ENCODE assay signal across 17 cellular contexts in the genomic region with DNA sequence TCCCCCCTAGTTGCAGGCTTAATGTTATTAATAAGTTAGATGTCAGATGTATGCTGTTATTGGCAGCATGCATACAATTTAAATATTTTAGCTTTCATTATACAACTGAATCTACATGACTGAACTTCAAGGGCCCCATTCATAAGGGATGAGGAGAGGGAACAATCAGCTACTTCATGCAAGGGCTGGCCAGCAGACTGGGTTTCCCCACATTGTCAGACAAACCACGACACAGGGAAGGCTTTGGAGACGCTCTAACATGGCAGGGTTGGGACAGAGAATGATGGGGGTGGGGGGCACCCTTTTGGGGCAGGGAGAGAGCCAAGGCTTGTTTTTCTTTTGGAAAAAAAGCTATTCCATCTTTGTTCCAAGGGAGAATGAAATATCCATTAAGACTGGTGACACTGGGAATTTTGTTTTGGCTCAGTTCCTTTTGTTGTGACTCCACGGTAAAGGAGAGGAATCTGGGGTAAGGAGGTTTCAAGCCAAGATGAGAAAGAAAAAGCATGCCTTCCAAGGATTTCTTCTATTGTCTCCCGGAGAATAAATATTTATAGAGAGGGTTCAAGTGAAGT. TPM values are rescaled to one million over a fixed set of nuclear protein-coding genes. Genes with fewer than 3 reads are reported as not detected.
A peak's percentile ranks its signal among the peaks of the same experiment; 100 is the strongest.
DNase-seq lines count a peak whose midpoint lies in the region; ATAC-seq and TF ChIP-seq lines count a peak whose summit lies in the region.
"Had no signal": no experiment of that assay in that cellular context is flagged by ENCODE, and none has a peak within 500 bp of the region (broad histone marks: within the 10 kb centered on the region; RNA-seq: fewer than 3 reads in every experiment).

No MANE protein-coding gene starts in this region.

- peaks cover 11% of the 10 kb centered on the region for H3K79me2 ChIP-seq in neural progenitor cell (ENCODE audit: low read depth)

- H4K20me1 ChIP-seq in neural progenitor cell (ENCODE audit: low read depth): peaks cover 32% of the 10 kb centered on the region

- H3K36me3 Mint-ChIP-seq in CD8-positive, alpha-beta memory T cell: peaks cover 31 to 50% (median 33%) of the 10 kb centered on the region in 3 donors
- peaks cover 51% of the 10 kb centered on the region for H3K36me3 Mint-ChIP-seq in central memory CD8-positive, alpha-beta T cell (ENCODE audit: insufficient read depth)
- peaks cover 33% of the 10 kb centered on the region for H3K36me3 Mint-ChIP-seq in neural progenitor cell

- H3K27me3 Mint-ChIP-seq in CD8-positive, alpha-beta memory T cell: peaks cover 0 to 16% of the 10 kb centered on the region in 2 donors
- H3K27me3 Mint-ChIP-seq in central memory CD8-positive, alpha-beta T cell: no peaks in the 10 kb centered on the region
- H3K27me3 Mint-ChIP-seq in neural progenitor cell (ENCODE audit: insufficient read depth, low read depth): peaks cover 10% of the 10 kb centered on the region

- peaks cover 34 to 42% (median 34%) of the 10 kb centered on the region in 3 donors for H3K4me1 Mint-ChIP-seq in CD8-positive, alpha-beta memory T cell
- peaks cover 43% of the 10 kb centered on the region for H3K4me1 Mint-ChIP-seq in central memory CD8-positive, alpha-beta T cell
- peaks cover 51% of the 10 kb centered on the region for H3K4me1 Mint-ChIP-seq in neural progenitor cell

- H3K4me3 Mint-ChIP-seq in CD8-positive, alpha-beta memory T cell: peak overlapping the region in 4 of 7 donors; percentile 16 to 93 (median 32)
- no peak overlapping the region for H3K4me3 Mint-ChIP-seq in central memory CD8-positive, alpha-beta T cell
- H3K4me3 Mint-ChIP-seq in neural progenitor cell: peak overlapping the region; percentile 47

- H3K4me1 ChIP-seq in CD8-positive, alpha-beta memory T cell (ENCODE audit: insufficient read depth, low read length): peaks cover 31% of the 10 kb centered on the region
- peaks cover 24% of the 10 kb centered on the region for H3K4me1 ChIP-seq in neural progenitor cell
- peaks cover 5 to 72% of the 10 kb centered on the region in 2 donors for H3K4me1 ChIP-seq in left lung

- peaks cover 22% of the 10 kb centered on the region for H3F3A ChIP-seq in neural progenitor cell (ENCODE audit: low read depth)

- no peak for DNase-seq in CD8-positive, alpha-beta memory T cell
- DNase-seq in MV-4-11 (lab: John Stamatoyannopoulos, UW) (peak; percentile 38), neural progenitor cell (ENCODE audit: low spot score) (peak; percentile 28), G401 (ENCODE audit: low spot score) (no peak), left lung (no peak), GOT3 (lab: John Stamatoyannopoulos, UW) (no peak)
- no peak for DNase-seq in central memory CD8-positive, alpha-beta T cell (ENCODE audit: low spot score in 2 of 2)
- DNase-seq: activated CD8-positive, alpha-beta memory T cell treated with anti-CD3 and anti-CD28 coated beads for 24 hours; activated naive CD4-positive, alpha-beta T cell treated with anti-CD3 and anti-CD28 coated beads, Interleukin-2, amount 50 U/mL, for 16 hours; heart left ventricle; kidney; NCI-H2171 treated with DMSO at 0.1 percent for 48 hours; SHP77 treated with DMSO at 0.1 percent for 48 hours had no signal

- peaks cover 0 to 8% (median 0%) of the 10 kb centered on the region in 5 donors for H3K9me3 Mint-ChIP-seq in CD8-positive, alpha-beta memory T cell
- H3K9me3 Mint-ChIP-seq in central memory CD8-positive, alpha-beta T cell: no peaks in the 10 kb centered on the region
- peaks cover 10% of the 10 kb centered on the region for H3K9me3 Mint-ChIP-seq in neural progenitor cell

- H3K4me2 ChIP-seq in neural progenitor cell: peak overlapping the region; percentile 29

- TF ChIP-seq CTCF in neural progenitor cell (IDR thresholded peaks at IDR 0.05) (no peak), left lung (IDR thresholded peaks at IDR 0.05) (no peak)

- no peak overlapping the region for H3K27ac ChIP-seq in CD8-positive, alpha-beta memory T cell (ENCODE audit: low read depth, low read length)
- no peak overlapping the region for H3K27ac ChIP-seq in neural progenitor cell
- H3K27ac ChIP-seq in left lung: peak overlapping the region in 1 of 2 donors; percentile 84
- H3K27ac ChIP-seq: C4-2B, epithelial cell of prostate, prostate gland had no signal

- CTCF ChIA-PET in CD8-positive, alpha-beta memory T cell (lab: Charles Lee): interaction anchor here (1.1 kb wide), 1 partner anchor 152 kb away, joined by 3 read pairs; no protein-coding TSS in a partner anchor

- POLR2A ChIA-PET in CD8-positive, alpha-beta memory T cell (lab: Charles Lee): interaction anchor here (0.6 to 1.5 kb wide), 2 partner anchors 24 to 31 kb away, joined by 3 to 4 read pairs; no protein-coding TSS in a partner anchor

- no peak overlapping the region for H2AFZ ChIP-seq in neural progenitor cell (replicated peaks)

- no peaks in the 10 kb centered on the region for H3K27me3 ChIP-seq in CD8-positive, alpha-beta memory T cell (ENCODE audit: insufficient read depth, low read length, poor library complexity, severe bottlenecking)
- H3K27me3 ChIP-seq in neural progenitor cell (peaks cover 9% of the 10 kb centered on the region), left lung (peaks cover 16 to 21% of the 10 kb centered on the region in 2 donors)

- peak overlapping the region in 7 of 8 donors; percentile 35 to 98 (median 65) for H3K27ac Mint-ChIP-seq in CD8-positive, alpha-beta memory T cell
- H3K27ac Mint-ChIP-seq in central memory CD8-positive, alpha-beta T cell (ENCODE audit: low read depth): peak overlapping the region; percentile 99
- H3K27ac Mint-ChIP-seq in neural progenitor cell: peak overlapping the region; percentile 95

- intact Hi-C loops in left lung (cut with DNase I): no loop called here

- in situ Hi-C loops in G401 (cut with HindIII; ENCODE audit: low sequenced_read_pairs): no loop called here

- H3K9ac ChIP-seq in neural progenitor cell: no peak overlapping the region

- no peak overlapping the region for H3K4me3 ChIP-seq in CD8-positive, alpha-beta memory T cell (ENCODE audit: low read length)
- no peak overlapping the region for H3K4me3 ChIP-seq in neural progenitor cell
- H3K4me3 ChIP-seq in left lung: no peak overlapping the region
- H3K4me3 ChIP-seq: HAP-1, heart left ventricle, prostate gland had no signal

- H3K36me3 ChIP-seq in CD8-positive, alpha-beta memory T cell (ENCODE audit: insufficient read depth, low read length): peaks cover 31% of the 10 kb centered on the region
- H3K36me3 ChIP-seq in neural progenitor cell (no peaks in the 10 kb centered on the region), left lung (peaks cover 0 to 19% of the 10 kb centered on the region in 2 donors)
- H3K36me3 ChIP-seq: HAP-1, prostate gland had no signal

- H3K9me3 ChIP-seq in CD8-positive, alpha-beta memory T cell (ENCODE audit: low read length): no peaks in the 10 kb centered on the region
- no peaks in the 10 kb centered on the region for H3K9me3 ChIP-seq in neural progenitor cell (ENCODE audit: low read depth)
- no peaks in the 10 kb centered on the region for H3K9me3 ChIP-seq in left lung
- H3K9me3 ChIP-seq: HAP-1, heart left ventricle, prostate gland had no signal

- no peak for ATAC-seq in central memory CD8-positive, alpha-beta T cell (replicated peaks; ENCODE audit: extremely low read depth, poor library complexity, severe bottlenecking)
- no peak for ATAC-seq in left lung
- ATAC-seq: heart left ventricle had no signal

RNA-seq across cellular contexts. Expression of gene CXCR4, which starts 5.5 kb away (rescaled TPM):
- total RNA-seq in CD8-positive, alpha-beta memory T cell: 100 to 1,000 TPM; 102 to 106 TPM
- 569 TPM for polyA plus RNA-seq in CD8-positive, alpha-beta memory T cell
- total RNA-seq in neural progenitor cell (ENCODE audit: low replicate concordance) (31.0 and 32.6 TPM in 2 replicates), left lung (10 to 100 TPM; 21.3 to 54.9 TPM)
- total RNA-seq in G401 (2014; rRNA removed; shearing (Covaris generic)): not detected in 2 replicates

Comparison
In these comparisons a context has a peak if more than half of its experiments do, and no peak if none do; other contexts are left out.
1. DNase-seq: peak in MV-4-11 (single experiment) and neural progenitor cell (single experiment); none in CD8-positive, alpha-beta memory T cell (0 of 5), central memory CD8-positive, alpha-beta T cell (0 of 2), G401 (single experiment), left lung (0 of 2) and GOT3 (single experiment).
2. RNA of gene CXCR4, which starts 5.5 kb away (total RNA-seq): 102 to 106 TPM in CD8-positive, alpha-beta memory T cell, 21.3 to 54.9 TPM in left lung and 31.0 to 32.6 TPM in neural progenitor cell; not detected in G401; every median in the first group is over 10 times any median in the second.
3. Peak in every context shown above with its lines, with median percentiles within 50 percentile points of each other: H3K27ac Mint-ChIP-seq.